1 cellular context compared by ENCODE assay signal in genomic region chr9:121285835-121286687, GRCh38.
TF ChIP-seq lines count a peak whose summit lies in the region.

No MANE protein-coding gene starts in this region.

TF ChIP-seq in K562, 482 proteins besides CTCF, POLR2A, EP300 and RAD21 (continued from another document):
- TF ChIP-seq SMARCA5 (IDR thresholded peaks at IDR 0.05), result no peak
- no peak for TF ChIP-seq FOSL1 (tag; conservative IDR thresholded peaks at IDR 0.05)
- TF ChIP-seq SOX6 (IDR thresholded peaks at IDR 0.05), result no peak
- no peak for TF ChIP-seq U2AF2 (optimal IDR thresholded peaks at IDR 0.05; ENCODE audit: low read depth, low read length)
- no peak for TF ChIP-seq ZNF75A (CRISPR knock-in tag; IDR thresholded peaks at IDR 0.05)
- TF ChIP-seq SMAD2 (IDR thresholded peaks at IDR 0.05; ENCODE audit: low read depth, low read length), result no peak
- no peak for TF ChIP-seq TCF15 (CRISPR knock-in tag; IDR thresholded peaks at IDR 0.05)
- no peak for TF ChIP-seq CHD2 (IDR thresholded peaks at IDR 0.05; ENCODE audit: low read depth, low read length)
- TF ChIP-seq ZNF707 (CRISPR knock-in tag; conservative IDR thresholded peaks at IDR 0.05), result no peak
- no peak for TF ChIP-seq ZNF655 (CRISPR knock-in tag; IDR thresholded peaks at IDR 0.05)
- TF ChIP-seq CBFB (CRISPR knock-in tag; IDR thresholded peaks at IDR 0.05), result no peak
- no peak for TF ChIP-seq ZNF431 (CRISPR knock-in tag; IDR thresholded peaks at IDR 0.05)
- TF ChIP-seq ZNF766 (CRISPR knock-in tag; conservative IDR thresholded peaks at IDR 0.05), result no peak; the same call in 1 of the 2 replicates
- no peak for TF ChIP-seq ZNF449 (CRISPR knock-in tag; IDR thresholded peaks at IDR 0.05)
- no peak for TF ChIP-seq HDAC3 (IDR thresholded peaks at IDR 0.05; ENCODE audit: borderline replicate concordance, partially characterized antibody)
- TF ChIP-seq NRF1 (conservative IDR thresholded peaks at IDR 0.05 in 1 of 2, IDR thresholded peaks at IDR 0.05 in 1 of 2), result no peak
- TF ChIP-seq CCNT2 (IDR thresholded peaks at IDR 0.05; ENCODE audit: borderline replicate concordance, extremely low read depth, insufficient read length, low read depth, low read length), result no peak
- TF ChIP-seq TAF9B (IDR thresholded peaks at IDR 0.05; ENCODE audit: partially characterized antibody), result no peak
- no peak for TF ChIP-seq SIN3B (IDR thresholded peaks at IDR 0.05; ENCODE audit: low read depth)
- TF ChIP-seq RAD51 (IDR thresholded peaks at IDR 0.05; ENCODE audit: borderline replicate concordance, low read depth), result no peak
- no peak for TF ChIP-seq TFAM (CRISPR knock-in tag; conservative IDR thresholded peaks at IDR 0.05)
- no peak for TF ChIP-seq HMG20B (CRISPR knock-in tag; IDR thresholded peaks at IDR 0.05)
- TF ChIP-seq ZNF699 (CRISPR knock-in tag; IDR thresholded peaks at IDR 0.05; ENCODE audit: insufficient replicate concordance), result no peak
- no peak for TF ChIP-seq E2F3 (CRISPR knock-in tag; IDR thresholded peaks at IDR 0.05)
- no peak for TF ChIP-seq ZNF785 (CRISPR knock-in tag; IDR thresholded peaks at IDR 0.05)
- TF ChIP-seq CBFA2T2 (conservative IDR thresholded peaks at IDR 0.05), result no peak
- no peak for TF ChIP-seq ZNF197 (CRISPR knock-in tag; IDR thresholded peaks at IDR 0.05; ENCODE audit: low read depth)
- TF ChIP-seq HMGN3 (IDR thresholded peaks at IDR 0.05; ENCODE audit: borderline replicate concordance, extremely low read depth, insufficient read length, low read depth, low read length), result no peak
- no peak for TF ChIP-seq SP1 (CRISPR knock-in tag; IDR thresholded peaks at IDR 0.05)
- no peak for TF ChIP-seq HDAC8 (tag; IDR thresholded peaks at IDR 0.05)
- no peak for TF ChIP-seq ZC3H11A (IDR thresholded peaks at IDR 0.05; ENCODE audit: low read depth, low read length)
- no peak for TF ChIP-seq TRIM28 (IDR thresholded peaks at IDR 0.05)
- no peak for TF ChIP-seq ZNF57 (CRISPR knock-in tag; IDR thresholded peaks at IDR 0.05)
- no peak for TF ChIP-seq GTF2B (IDR thresholded peaks at IDR 0.05; ENCODE audit: extremely low read depth, insufficient read length)
- TF ChIP-seq ZKSCAN1 (IDR thresholded peaks at IDR 0.05; ENCODE audit: low read depth, low read length), result no peak
- TF ChIP-seq PATZ1 (CRISPR knock-in tag; IDR thresholded peaks at IDR 0.05; ENCODE audit: borderline replicate concordance), result no peak
- no peak for TF ChIP-seq KDM2B (CRISPR knock-in tag; IDR thresholded peaks at IDR 0.05)
- TF ChIP-seq PBX2 (CRISPR knock-in tag; IDR thresholded peaks at IDR 0.05; ENCODE audit: low read depth), result no peak
- no peak; the same call in 1 of the 2 replicates for TF ChIP-seq PBX2 (tag; conservative IDR thresholded peaks at IDR 0.05; ENCODE audit: low read depth)
- TF ChIP-seq ZNF717 (CRISPR knock-in tag; IDR thresholded peaks at IDR 0.05), result no peak
- no peak for TF ChIP-seq TCF7 (IDR thresholded peaks at IDR 0.05; ENCODE audit: borderline replicate concordance)
- TF ChIP-seq ZNF3 (CRISPR knock-in tag; IDR thresholded peaks at IDR 0.05), result no peak
- no peak for TF ChIP-seq PREB (CRISPR knock-in tag; IDR thresholded peaks at IDR 0.05)
- TF ChIP-seq BRF2 (IDR thresholded peaks at IDR 0.05; ENCODE audit: borderline replicate concordance, insufficient read depth, insufficient read length), result no peak
